Comparison of ENCODE assay signal across 26 cellular contexts in the genomic region with DNA sequence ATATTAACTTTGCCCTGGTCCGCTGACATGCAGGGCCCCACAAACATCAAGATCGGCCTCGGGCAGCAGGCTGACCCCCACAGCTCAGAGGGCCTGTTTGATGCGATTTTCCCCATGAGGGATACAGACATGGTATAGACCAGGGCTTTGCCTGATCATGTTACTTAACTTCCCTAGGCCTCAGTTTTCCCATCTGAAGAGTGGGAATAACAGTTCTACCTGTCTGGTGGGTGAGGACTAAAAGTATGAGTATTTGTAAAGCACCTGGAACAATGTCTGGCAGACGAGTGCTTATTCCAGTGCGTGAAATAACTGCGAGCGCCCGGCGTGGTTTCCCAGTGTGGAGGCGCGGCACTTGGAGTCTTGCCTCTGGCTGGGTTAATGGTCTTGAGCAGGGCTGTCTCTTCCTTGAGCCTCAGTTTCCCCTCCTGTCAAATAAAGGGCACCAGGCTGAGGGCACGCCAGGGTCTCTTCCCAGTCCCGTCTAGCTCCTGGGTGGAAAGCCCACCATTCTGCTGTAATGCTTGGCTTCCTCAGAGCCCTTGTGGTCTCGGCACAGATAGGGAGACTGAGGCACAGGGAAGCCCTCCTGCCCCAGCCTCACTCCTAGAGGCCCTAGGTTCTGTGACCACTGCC. TPM values are rescaled to one million over a fixed set of nuclear protein-coding genes. Genes with fewer than 3 reads are reported as not detected.
"Had no signal": no experiment of that assay in that cellular context is flagged by ENCODE, and none has a peak within 500 bp of the region (broad histone marks: within the 10 kb centered on the region; RNA-seq: fewer than 3 reads in every experiment).

No MANE protein-coding gene starts in this region.

- H3K4me3 ChIP-seq: colonic mucosa, esophagus squamous epithelium, gastrocnemius medialis, heart right ventricle, left lung, lower lobe of right lung, mucosa of descending colon had no signal

- H3K9me3 ChIP-seq: colonic mucosa, gastrocnemius medialis, lower lobe of right lung had no signal

- H3K27ac ChIP-seq: colonic mucosa, epithelial cell of prostate, esophagus squamous epithelium, gastrocnemius medialis, heart right ventricle, left lung, lower lobe of right lung had no signal

- H3K27me3 ChIP-seq: colonic mucosa, esophagus squamous epithelium, gastrocnemius medialis, heart right ventricle, left lung had no signal

- H3K4me1 ChIP-seq: colonic mucosa, esophagus squamous epithelium, gastrocnemius medialis, heart right ventricle, left lung, lower lobe of right lung had no signal

- DNase-seq: colonic mucosa; cortex of kidney; effector CD8-positive, alpha-beta T cell; effector memory CD8-positive, alpha-beta T cell; endodermal cell; erythroblast; esophagus squamous epithelium; foreskin fibroblast; foreskin melanocyte; gastrocnemius medialis; glutamatergic neuron; head of caudate nucleus; heart right ventricle; hypothalamus; immature natural killer cell; islet precursor cell; kidney; kidney glomerular epithelial cell; left colon; left ventricle myocardium superior; lower lobe of right lung; mesenchymal stem cell; mucosa of descending colon had no signal

- ATAC-seq: effector memory CD8-positive, alpha-beta T cell; gastrocnemius medialis; heart right ventricle; left colon; left lung; left ventricle myocardium superior; lower lobe of right lung; mucosa of descending colon had no signal

- FAIRE-seq: endometrium, kidney had no signal

RNA-seq across cellular contexts. Expression of gene ASS1, which starts 47.2 kb away (rescaled TPM):
- polyA plus RNA-seq: immature natural killer cell had no signal
